ENCODE assay signal across 11 cellular contexts in genomic region chr1:51734899-51735745, GRCh38.
A peak's percentile ranks its signal among the peaks of the same experiment; 100 is the strongest.
DNase-seq lines count a peak whose midpoint lies in the region; ATAC-seq, FAIRE-seq and TF ChIP-seq lines count a peak whose summit lies in the region.
"Had no signal": no experiment of that assay in that cellular context is flagged by ENCODE, and none has a peak within 500 bp of the region (broad histone marks: within the 10 kb centered on the region; RNA-seq: fewer than 3 reads in every experiment).

No MANE protein-coding gene starts in this region.

- H3K36me3 ChIP-seq in HUES6 (ENCODE audit: control insufficient read depth, insufficient read depth, low read length) (no peaks in the 10 kb centered on the region), ectodermal cell (ENCODE audit: control insufficient read depth, insufficient read depth, low read length) (no peaks in the 10 kb centered on the region)
- H3K36me3 ChIP-seq: SJSA1 had no signal

- TF ChIP-seq RAD21 in A549 (conservative IDR thresholded peaks at IDR 0.05 in 1 of 2, IDR thresholded peaks at IDR 0.05 in 1 of 2), result no peak

- no peak for DNase-seq in A549 (ENCODE audit: low read depth in 1 of 2, low spot score in 1 of 2)
- DNase-seq in nephron progenitor cell, result no peak
- no peak for DNase-seq in NCI-H1930 (lab: John Stamatoyannopoulos, UW)
- no peak for DNase-seq in activated CD8-positive, alpha-beta memory T cell treated with anti-CD3 and anti-CD28 coated beads, Interleukin-2, amount 50 U/mL, for 48 hours
- DNase-seq in D721Med (ENCODE audit: insufficient read length, low spot score), result no peak
- DNase-seq in HPDE6-E6E7 (ENCODE audit: extremely low spot score), result no peak
- DNase-seq: NCI-H2081 had no signal

- no peak for TF ChIP-seq POLR2A in A549 (IDR thresholded peaks at IDR 0.05; ENCODE audit: low read length)

- no peak for TF ChIP-seq EP300 in A549 (IDR thresholded peaks at IDR 0.05)

- H3K27ac Mint-ChIP-seq in nephron progenitor cell, result peak overlapping the region; percentile 82

- CTCF ChIA-PET in A549 (lab: Yijun Ruan, JAX), result no interaction called here

- H3K4me2 ChIP-seq in A549, result peak overlapping the region; percentile 92

- WGBS in A549 (ENCODE audit: missing lambda C conversion rate), result 57% methylated on average over 7 of the region's 7 CpGs
- WGBS in ectodermal cell, 2 experiments, result 86% methylated on average over 7 of the region's 7 CpGs

- FAIRE-seq in A549 (lab: Jason Lieb, UNC) (no peak), D721Med (lab: Jason Lieb, UNC) (no peak)

- POLR2A ChIA-PET in A549 (lab: Yijun Ruan, JAX), result no interaction called here

- H3K27ac ChIP-seq in A549 (peak overlapping the region; percentile 67 to 81), HUES6 (ENCODE audit: low read depth, low read length) (no peak overlapping the region), ectodermal cell (ENCODE audit: insufficient read depth, low read depth, low read length, poor library complexity, severe bottlenecking) (peak overlapping the region; percentile 39)
- H3K27ac ChIP-seq: C4-2B, SJSA1 had no signal

- no peaks in the 10 kb centered on the region for H3K9me3 ChIP-seq in A549
- no peaks in the 10 kb centered on the region for H3K9me3 ChIP-seq in HUES6 (ENCODE audit: control insufficient read depth, insufficient read depth, low read depth, low read length)
- H3K9me3 ChIP-seq in ectodermal cell (ENCODE audit: control insufficient read depth, low read length), result no peaks in the 10 kb centered on the region
- H3K9me3 ChIP-seq: SJSA1 had no signal

- H3K36me3 Mint-ChIP-seq in nephron progenitor cell (ENCODE audit: low read depth), result no peaks in the 10 kb centered on the region

- peak overlapping the region; percentile 33 for H3K9ac ChIP-seq in HUES6 (ENCODE audit: low read length)

- H3K27me3 Mint-ChIP-seq in nephron progenitor cell (ENCODE audit: low read depth, poor library complexity), result no peaks in the 10 kb centered on the region

- H3K4me1 Mint-ChIP-seq in nephron progenitor cell, result peaks cover 88% of the 10 kb centered on the region

- no peak overlapping the region for H3K4me3 ChIP-seq in A549
- H3K4me3 ChIP-seq in HUES6 (ENCODE audit: low read depth, low read length), result no peak overlapping the region
- no peak overlapping the region for H3K4me3 ChIP-seq in ectodermal cell (ENCODE audit: insufficient read depth, low read depth, low read length)
- H3K4me3 ChIP-seq: SJSA1 had no signal

- H3K4me1 ChIP-seq in A549 (peaks cover 87% of the 10 kb centered on the region), HUES6 (ENCODE audit: control insufficient read depth, insufficient read depth, low read length) (peaks cover 35% of the 10 kb centered on the region), ectodermal cell (ENCODE audit: control insufficient read depth, insufficient read depth, low read length) (no peaks in the 10 kb centered on the region)

- H3K27me3 ChIP-seq in HUES6 (ENCODE audit: control insufficient read depth, insufficient read depth, low read length), result no peaks in the 10 kb centered on the region
- no peaks in the 10 kb centered on the region for H3K27me3 ChIP-seq in ectodermal cell (ENCODE audit: control insufficient read depth, insufficient read depth, low read length, poor library complexity, severe bottlenecking)
- H3K27me3 ChIP-seq: SJSA1 had no signal

- TF ChIP-seq CTCF in A549 (IDR thresholded peaks at IDR 0.05) (no peak), nephron progenitor cell (IDR thresholded peaks at IDR 0.05) (no peak), D721Med (IDR thresholded peaks at IDR 0.05; ENCODE audit: insufficient read depth, missing control alignments) (no peak)

- H3K4me3 Mint-ChIP-seq in nephron progenitor cell, result peak overlapping the region; percentile 47

- ATAC-seq in A549, result peak in 1 of 2 experiments; percentile 44; a peak in 3 of 6 replicates

- H3K9me3 Mint-ChIP-seq in nephron progenitor cell, result no peaks in the 10 kb centered on the region

TF ChIP-seq in A549, 52 proteins besides CTCF, POLR2A, EP300 and RAD21:
- TF ChIP-seq HOXA7 (CRISPR knock-in tag; IDR thresholded peaks at IDR 0.05) (no peak), CHD4 (IDR thresholded peaks at IDR 0.05; ENCODE audit: borderline replicate concordance) (no peak), KDM5A (IDR thresholded peaks at IDR 0.05) (no peak), TP53 (CRISPR knock-in tag; IDR thresholded peaks at IDR 0.05) (no peak), SREBF2 (IDR thresholded peaks at IDR 0.05) (no peak), ZNF302 (CRISPR knock-in tag; IDR thresholded peaks at IDR 0.05) (no peak), ZSCAN20 (CRISPR knock-in tag; IDR thresholded peaks at IDR 0.05) (no peak), CBX8 (IDR thresholded peaks at IDR 0.05) (no peak), MAZ (IDR thresholded peaks at IDR 0.05; ENCODE audit: borderline replicate concordance, low read depth, low read length) (no peak), CEBPB (IDR thresholded peaks at IDR 0.05) (no peak), TFCP2L1 (CRISPR knock-in tag; IDR thresholded peaks at IDR 0.05) (no peak), HMGXB4 (CRISPR knock-in tag; IDR thresholded peaks at IDR 0.05; ENCODE audit: borderline replicate concordance) (no peak), HES2 (IDR thresholded peaks at IDR 0.05) (no peak), KDM1A (IDR thresholded peaks at IDR 0.05; ENCODE audit: low read depth) (no peak), BCL3 (IDR thresholded peaks at IDR 0.05) (no peak), JUNB (IDR thresholded peaks at IDR 0.05) (no peak), EHMT2 (IDR thresholded peaks at IDR 0.05; ENCODE audit: low read depth) (no peak)
